ENCODE assay signal across 18 cellular contexts in genomic region chr14:90405101-90405500, GRCh38. TPM values are rescaled to one million over a fixed set of nuclear protein-coding genes. Genes with fewer than 3 reads are reported as not detected.
DNase-seq lines count a peak whose midpoint lies in the region; ATAC-seq and TF ChIP-seq lines count a peak whose summit lies in the region.
"Had no signal": no experiment of that assay in that cellular context is flagged by ENCODE, and none has a peak within 500 bp of the region (broad histone marks: within the 10 kb centered on the region; RNA-seq: fewer than 3 reads in every experiment).

No MANE protein-coding gene starts in this region.

- in situ Hi-C loops in IMR-90 (cut with MboI; ENCODE audit: low sequenced_read_pairs) = loop anchor here (10.0 kb wide), 1 partner anchor 290 kb away; no protein-coding TSS in a partner anchor
- in situ Hi-C loops in gastrocnemius medialis (cut with MboI; ENCODE audit: low sequenced_read_pairs in 4 of 4) = loop anchor here in 3 of 4 donors (10.0 kb wide), 2 partner anchors 290 to 350 kb away; no protein-coding TSS in a partner anchor

- CTCF ChIA-PET in IMR-90 (lab: Yijun Ruan, JAX) = interaction anchor here (0.7 kb wide), 1 partner anchor 291 kb away, joined by 4 read pairs; no protein-coding TSS in a partner anchor

- no peak overlapping the region for H3K14ac ChIP-seq in IMR-90 (replicated peaks; ENCODE audit: low read depth, low read length)

- no peak overlapping the region for H3K56ac ChIP-seq in IMR-90 (ENCODE audit: extremely low read depth, insufficient read depth, low read length)

- H2AK5ac ChIP-seq in IMR-90 (ENCODE audit: low read depth, low read length) = no peak overlapping the region

- BruUV-seq in IMR-90 (replicated peaks; lab: Mats Ljungman, UMichigan) = TSS peak; percentile 79

- H3K27ac ChIP-seq in IMR-90 (ENCODE audit: insufficient read depth, low read length) (no peak overlapping the region), gastrocnemius medialis (peak overlapping the region; percentile 73 to 94 (median 94))
- H3K27ac ChIP-seq: KMS-11, pancreas, tibial nerve had no signal

- DNase-seq in DMS79 treated with DMSO at 0.1 percent for 48 hours (lab: John Stamatoyannopoulos, UW) = peak; percentile 69
- no peak for DNase-seq in DMS79 (lab: John Stamatoyannopoulos, UW)
- DNase-seq in IMR-90 = no peak
- DNase-seq in gastrocnemius medialis = no peak
- no peak for DNase-seq in retina
- DNase-seq: 8988T; activated CD4-positive, CD25-positive, alpha-beta regulatory T cell treated with anti-CD3 and anti-CD28 coated beads, Interleukin-2, amount 50 U/mL, for 72 hours; central memory CD4-positive, alpha-beta T cell; GF-D8; pancreas; SHP77 had no signal

- H3K9me3 Mint-ChIP-seq in brain = no peaks in the 10 kb centered on the region
- H3K9me3 Mint-ChIP-seq: CD14-positive monocyte had no signal

- no peaks in the 10 kb centered on the region for H3K27me3 Mint-ChIP-seq in brain

- no peak for TF ChIP-seq POLR2A in IMR-90 (IDR thresholded peaks at IDR 0.05; ENCODE audit: low read depth, low read length)
- TF ChIP-seq POLR2A in gastrocnemius medialis (IDR thresholded peaks at IDR 0.05) = no peak

- no peak overlapping the region for H2BK5ac ChIP-seq in IMR-90 (ENCODE audit: low read depth, low read length, poor library complexity, severe bottlenecking)

- peaks cover 96% of the 10 kb centered on the region for H3K4me1 Mint-ChIP-seq in brain

- no peaks in the 10 kb centered on the region for H3K27me3 ChIP-seq in IMR-90 (ENCODE audit: control insufficient read depth, insufficient read depth, low read length)
- H3K27me3 ChIP-seq in gastrocnemius medialis = no peaks in the 10 kb centered on the region
- H3K27me3 ChIP-seq: pancreas, tibial nerve had no signal

- no peak overlapping the region for H2AK9ac ChIP-seq in IMR-90 (replicated peaks; ENCODE audit: low read depth, low read length, poor library complexity)

- no peak for TF ChIP-seq RAD21 in IMR-90 (IDR thresholded peaks at IDR 0.05; ENCODE audit: low read length)

- H3K27ac Mint-ChIP-seq in brain = peak overlapping the region in 3 of 5 experiments; percentile 53 to 91 (median 88)
- H3K27ac Mint-ChIP-seq: CD14-positive monocyte had no signal

- no peak overlapping the region for H4K5ac ChIP-seq in IMR-90 (ENCODE audit: low read depth, low read length)

- H4K8ac ChIP-seq in IMR-90 (ENCODE audit: low read depth in 2 of 2, low read length in 2 of 2) = no peak overlapping the region

- H3K4me2 ChIP-seq in IMR-90 (ENCODE audit: low read depth, low read length) = no peak overlapping the region
- H3K4me2 ChIP-seq: KMS-11, smooth muscle cell had no signal

- no peak overlapping the region for H2BK120ac ChIP-seq in IMR-90 (ENCODE audit: low read depth, low read length)

- peaks cover 30% of the 10 kb centered on the region for H3K9me1 ChIP-seq in IMR-90 (ENCODE audit: insufficient read depth, low read length)

- peaks cover 67% of the 10 kb centered on the region for H3K36me3 Mint-ChIP-seq in brain

- H3K4me3 ChIP-seq in IMR-90 (ENCODE audit: insufficient read depth, low read depth, low read length) = no peak overlapping the region
- no peak overlapping the region for H3K4me3 ChIP-seq in gastrocnemius medialis
- H3K4me3 ChIP-seq: pancreas, smooth muscle cell, tibial nerve had no signal

- no peak overlapping the region for H2BK20ac ChIP-seq in IMR-90 (ENCODE audit: low read depth, low read length)

- H2BK15ac ChIP-seq in IMR-90 (ENCODE audit: low read depth, low read length) = no peak overlapping the region

- H3K4ac ChIP-seq in IMR-90 (ENCODE audit: low read depth, low read length) = no peak overlapping the region

- H3K18ac ChIP-seq in IMR-90 (ENCODE audit: low read depth, low read length) = no peak overlapping the region

- H4K91ac ChIP-seq in IMR-90 (ENCODE audit: insufficient read depth, low read depth, low read length) = no peak overlapping the region

- H4K20me1 ChIP-seq in IMR-90 (ENCODE audit: insufficient read depth, low read length) = peaks cover 45% of the 10 kb centered on the region

- TF ChIP-seq CTCF in IMR-90 (conservative IDR thresholded peaks at IDR 0.05; ENCODE audit: low read depth, low read length) (no peak), brain (conservative IDR thresholded peaks at IDR 0.05) (no peak), gastrocnemius medialis (IDR thresholded peaks at IDR 0.05 in 4 of 5, conservative IDR thresholded peaks at IDR 0.05 in 1 of 5) (no peak)

- POLR2A ChIA-PET in IMR-90 (lab: Charles Lee; ENCODE audit: unreplicated experiment) = no interaction called here

- dilution Hi-C loops in IMR-90 (cut with HindIII; ENCODE audit: low sequenced_read_pairs, unreplicated experiment) = no loop called here

- H3K4me3 Mint-ChIP-seq in brain = no peak overlapping the region
- H3K4me3 Mint-ChIP-seq: CD14-positive monocyte had no signal

- H3K79me1 ChIP-seq in IMR-90 (ENCODE audit: low read depth in 1 of 2, low read length in 2 of 2) = peaks cover 39 to 62% of the 10 kb centered on the region in 2 experiments

- no peak overlapping the region for H3K9ac ChIP-seq in IMR-90 (ENCODE audit: low read depth, low read length)
- H3K9ac ChIP-seq: KMS-11 had no signal

- H3K4me1 ChIP-seq in IMR-90 (ENCODE audit: control insufficient read depth, insufficient read depth, low read length) (peaks cover 10% of the 10 kb centered on the region), gastrocnemius medialis (peaks cover 60 to 65% of the 10 kb centered on the region in 2 donors)

- no CpG with 5 or more reads among the region's 9 CpGs for WGBS in IMR-90 (ENCODE audit: extremely low coverage in 2 of 2, insufficient read length in 1 of 2), 2 experiments

- H3K23ac ChIP-seq in IMR-90 (ENCODE audit: low read depth, low read length) = no peak overlapping the region

- no peaks in the 10 kb centered on the region for H3K9me3 ChIP-seq in IMR-90 (ENCODE audit: control insufficient read depth, insufficient read depth, low read length)
- H3K9me3 ChIP-seq in gastrocnemius medialis = no peaks in the 10 kb centered on the region
- H3K9me3 ChIP-seq: pancreas, tibial nerve had no signal

- ATAC-seq in IMR-90 (ENCODE audit: low read depth) = no peak
- ATAC-seq in gastrocnemius medialis = no peak
- no peak for ATAC-seq in esophagus mucosa
- no peak for ATAC-seq in HG02852 (IDR thresholded peaks at IDR 0.05; ENCODE audit: unreplicated experiment)
- ATAC-seq: pancreas had no signal

- intact Hi-C loops in IMR-90 (cut with micrococcal nuclease) = no loop called here
- intact Hi-C loops in gastrocnemius medialis (cut with DNase I; ENCODE audit: low total_unique reads) = loop anchor here (5.0 kb wide), 1 partner anchor 117 kb away; no protein-coding TSS in a partner anchor

- no peak overlapping the region for H2AFZ ChIP-seq in IMR-90 (replicated peaks; ENCODE audit: low read length, poor library complexity)

- H3K36me3 ChIP-seq in IMR-90 (ENCODE audit: control insufficient read depth, insufficient read depth, low read length) (peaks cover 48% of the 10 kb centered on the region), gastrocnemius medialis (peaks cover 0 to 63% of the 10 kb centered on the region in 2 donors)

TF ChIP-seq in IMR-90, 13 proteins besides CTCF, POLR2A, EP300 and RAD21:
- TF ChIP-seq RFX5 (IDR thresholded peaks at IDR 0.05; ENCODE audit: low read depth, low read length) (no peak), CHD1 (IDR thresholded peaks at IDR 0.05; ENCODE audit: low read depth, low read length) (no peak), RCOR1 (IDR thresholded peaks at IDR 0.05; ENCODE audit: insufficient replicate concordance, low read length) (no peak), MAFK (IDR thresholded peaks at IDR 0.05; ENCODE audit: low read depth, low read length) (no peak), NFE2L2 (IDR thresholded peaks at IDR 0.05; ENCODE audit: low read depth, low read length) (no peak), BHLHE40 (IDR thresholded peaks at IDR 0.05; ENCODE audit: low read depth, low read length) (no peak), MAZ (IDR thresholded peaks at IDR 0.05; ENCODE audit: borderline replicate concordance, low read depth, low read length) (no peak), FOS (IDR thresholded peaks at IDR 0.05; ENCODE audit: low read depth, low read length) (no peak), CEBPB (IDR thresholded peaks at IDR 0.05; ENCODE audit: low read depth, low read length) (no peak), SMC3 (IDR thresholded peaks at IDR 0.05; ENCODE audit: low read depth, low read length) (no peak), ELK1 (IDR thresholded peaks at IDR 0.05; ENCODE audit: borderline replicate concordance, low read depth, low read length) (no peak), MXI1 (IDR thresholded peaks at IDR 0.05; ENCODE audit: borderline replicate concordance, low read depth, low read length) (no peak)
- TF ChIP-seq, protein P1, sequence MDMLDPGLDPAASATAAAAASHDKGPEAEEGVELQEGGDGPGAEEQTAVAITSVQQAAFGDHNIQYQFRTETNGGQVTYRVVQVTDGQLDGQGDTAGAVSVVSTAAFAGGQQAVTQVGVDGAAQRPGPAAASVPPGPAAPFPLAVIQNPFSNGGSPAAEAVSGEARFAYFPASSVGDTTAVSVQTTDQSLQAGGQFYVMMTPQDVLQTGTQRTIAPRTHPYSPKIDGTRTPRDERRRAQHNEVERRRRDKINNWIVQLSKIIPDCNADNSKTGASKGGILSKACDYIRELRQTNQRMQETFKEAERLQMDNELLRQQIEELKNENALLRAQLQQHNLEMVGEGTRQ (IDR thresholded peaks at IDR 0.05; ENCODE audit: low read depth, low read length) = no peak

RNA-seq across cellular contexts. Expression of gene CALM1, which starts 8.3 kb away (rescaled TPM):
- 72.9 and 206 TPM in 2 replicates for total RNA-seq in IMR-90 (2012; rRNA removed)
- 188 and 231 TPM in 2 replicates for polyA plus RNA-seq in IMR-90 (2012; rRNA removed)
- 282 and 543 TPM in 2 replicates for polyA plus RNA-seq in IMR-90 (2012; cell fraction: cytosol; rRNA removed)
- polyA plus RNA-seq in IMR-90 (2012; cell fraction: nucleus; rRNA removed; ENCODE audit: low replicate concordance) = 112 and 173 TPM in 2 replicates
- polyA plus RNA-seq in brain (ENCODE audit: insufficient read depth, low read depth, low replicate concordance) = 668 TPM
- 1,000 to 10,000 TPM in 2 of 4 donors, 100 to 1,000 TPM in 2; 466 to 1,278 (median 1,009) TPM for total RNA-seq in gastrocnemius medialis
- total RNA-seq in esophagus mucosa = 420 TPM
